In the genomic region with DNA sequence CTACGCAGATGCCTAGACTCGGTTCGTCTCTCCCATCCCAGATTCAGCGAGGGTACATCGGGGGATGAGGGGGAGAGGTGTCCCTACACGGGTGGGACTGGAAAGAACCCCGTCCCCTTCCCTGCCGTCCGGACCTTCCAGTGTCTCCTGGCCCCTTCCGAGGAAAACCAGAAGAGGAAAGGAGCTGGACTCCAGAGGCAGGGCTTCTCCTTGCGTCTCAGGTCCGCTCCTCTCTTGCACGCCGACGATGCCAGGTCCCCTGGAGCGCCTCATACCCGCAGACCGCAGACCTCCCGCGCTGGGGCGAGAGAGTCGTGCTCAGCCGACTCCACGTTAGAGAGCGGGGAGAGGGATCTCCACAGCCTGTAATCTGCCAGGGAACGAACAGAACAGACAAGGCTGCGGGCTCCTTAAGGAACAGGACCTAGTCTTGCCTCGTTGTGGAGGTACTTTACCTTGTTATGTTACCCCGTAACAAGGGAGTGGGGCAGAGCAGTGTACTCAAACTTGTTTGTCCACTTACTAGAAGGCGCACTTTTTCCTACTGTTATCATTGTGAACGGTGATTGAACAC, we compare ENCODE assay signal across 9 cellular contexts. TPM values are rescaled to one million over a fixed set of nuclear protein-coding genes. Genes with fewer than 3 reads are reported as not detected.
A peak's percentile ranks its signal among the peaks of the same experiment; 100 is the strongest.
DNase-seq lines count a peak whose midpoint lies in the region; ATAC-seq lines count a peak whose summit lies in the region.
"Had no signal": no experiment of that assay in that cellular context is flagged by ENCODE, and none has a peak within 500 bp of the region (broad histone marks: within the 10 kb centered on the region; RNA-seq: fewer than 3 reads in every experiment).

No MANE protein-coding gene starts in this region.

- no peaks in the 10 kb centered on the region for H3K36me3 ChIP-seq in MG63

- H3K4me1 Mint-ChIP-seq in central memory CD8-positive, alpha-beta T cell = peaks cover 24% of the 10 kb centered on the region

- H3K27ac Mint-ChIP-seq in central memory CD8-positive, alpha-beta T cell (ENCODE audit: low read depth) = no peak overlapping the region

- peaks cover 1% of the 10 kb centered on the region for H3K36me3 Mint-ChIP-seq in central memory CD8-positive, alpha-beta T cell (ENCODE audit: insufficient read depth)

- no peaks in the 10 kb centered on the region for H3K27me3 Mint-ChIP-seq in central memory CD8-positive, alpha-beta T cell

- intact Hi-C loops in left colon (cut with DNase I, micrococcal nuclease) = no loop called here

- H3K9me3 ChIP-seq in MG63 = no peaks in the 10 kb centered on the region

- peak overlapping the region; percentile 90 for H3K4me3 Mint-ChIP-seq in central memory CD8-positive, alpha-beta T cell

- peak overlapping the region; percentile 54 for H3K4me3 ChIP-seq in MG63

- no peaks in the 10 kb centered on the region for H3K9me3 Mint-ChIP-seq in central memory CD8-positive, alpha-beta T cell

- no peaks in the 10 kb centered on the region; the same call in 1 of the 2 replicates for H3K27me3 ChIP-seq in MG63

- DNase-seq in EL (peak; percentile 86), GOT3 (lab: John Stamatoyannopoulos, UW) (peak; percentile 77), MG63 (peak; percentile 72), T1000 (lab: John Stamatoyannopoulos, UW) (peak; percentile 68), left colon (peak in 1 of 2 donors; percentile 68), germinal center (ENCODE audit: low spot score) (no peak)
- peak in 1 of 2 donors; percentile 39 for DNase-seq in central memory CD8-positive, alpha-beta T cell (ENCODE audit: low spot score in 2 of 2)
- DNase-seq in stimulated activated CD4-positive, alpha-beta T cell treated with anti-CD3 and anti-CD28 coated beads, Interleukin-4, amount 100 ng/mL, for 1 hour = peak; percentile 55

- ATAC-seq in central memory CD8-positive, alpha-beta T cell (replicated peaks; ENCODE audit: extremely low read depth, poor library complexity, severe bottlenecking) = peak; percentile 53
- ATAC-seq in left colon = peak; percentile 32

RNA-seq across cellular contexts. Expression of a gene that starts 0.4 kb away (rescaled TPM):
- total RNA-seq in MG63 (2014; rRNA removed; shearing (Covaris generic); ENCODE audit: low replicate concordance) = 42.1 and 67.6 TPM in 2 replicates
- 10 to 100 TPM; 29.0 to 31.2 TPM for total RNA-seq in left colon

RNA-seq across cellular contexts. Expression of a gene that starts 45.5 kb away (rescaled TPM):
- 7.6 and 10.0 TPM in 2 replicates for total RNA-seq in MG63 (2014; rRNA removed; shearing (Covaris generic); ENCODE audit: low replicate concordance)
- 1 to 10 TPM; 5.8 to 7.3 TPM for total RNA-seq in left colon

RNA-seq across cellular contexts. Expression of a gene that starts 48.7 kb away (rescaled TPM):
- not detected in 2 replicates for total RNA-seq in MG63 (2014; rRNA removed; shearing (Covaris generic); ENCODE audit: low replicate concordance)
- total RNA-seq in left colon = under 1 TPM in 1 of 2 donors, not detected in 1; 0.20 TPM
- total RNA-seq: dermis microvascular lymphatic vessel endothelial cell had no signal
